ENCODE assay signal across 1 cellular context in genomic region chr1:244970661-244971523, GRCh38.
TF ChIP-seq lines count a peak whose summit lies in the region.

No MANE protein-coding gene starts in this region.

TF ChIP-seq in HepG2, 621 proteins besides CTCF, POLR2A, EP300 and RAD21 (continued from another document and continues in another):
- no peak; the same call in 1 of the 2 replicates for TF ChIP-seq ZNF646 (CRISPR knock-in tag; IDR thresholded peaks at IDR 0.05)
- TF ChIP-seq ZHX1 (CRISPR knock-in tag; IDR thresholded peaks at IDR 0.05; ENCODE audit: low read depth) = peak; percentile 98
- TF ChIP-seq NFIB (CRISPR knock-in tag; IDR thresholded peaks at IDR 0.05; ENCODE audit: borderline replicate concordance) = no peak
- no peak for TF ChIP-seq ZFP36 (IDR thresholded peaks at IDR 0.05; ENCODE audit: borderline replicate concordance, low read depth, low read length, partially characterized antibody)
- TF ChIP-seq IRF9 (CRISPR knock-in tag; IDR thresholded peaks at IDR 0.05; ENCODE audit: borderline replicate concordance) = no peak
- TF ChIP-seq ZIK1 (CRISPR knock-in tag; IDR thresholded peaks at IDR 0.05; ENCODE audit: borderline replicate concordance, low read depth) = no peak
- peak; percentile 70 for TF ChIP-seq SALL1 (CRISPR knock-in tag; IDR thresholded peaks at IDR 0.05)
- TF ChIP-seq ZNF292 (CRISPR knock-in tag; IDR thresholded peaks at IDR 0.05; ENCODE audit: borderline replicate concordance, low read depth) = no peak
- TF ChIP-seq SIN3A (IDR thresholded peaks at IDR 0.05; ENCODE audit: borderline replicate concordance, low read depth, low read length) = no peak
- no peak for TF ChIP-seq ZNF777 (CRISPR knock-in tag; IDR thresholded peaks at IDR 0.05)
- peak; percentile 78 for TF ChIP-seq ZNF501 (CRISPR knock-in tag; IDR thresholded peaks at IDR 0.05)
- TF ChIP-seq ZNF512 (CRISPR knock-in tag; IDR thresholded peaks at IDR 0.05) = no peak
- no peak for TF ChIP-seq LCORL (IDR thresholded peaks at IDR 0.05)
- TF ChIP-seq LCORL (CRISPR knock-in tag; IDR thresholded peaks at IDR 0.05) = peak; percentile 55; the same call in 1 of the 2 replicates
- TF ChIP-seq ZNF354B (CRISPR knock-in tag; IDR thresholded peaks at IDR 0.05) = no peak
- no peak for TF ChIP-seq ZFYVE20 (CRISPR knock-in tag; IDR thresholded peaks at IDR 0.05; ENCODE audit: borderline replicate concordance, low read depth)
- no peak for TF ChIP-seq NFATC3 (CRISPR knock-in tag; IDR thresholded peaks at IDR 0.05)
- TF ChIP-seq ZSCAN29 (CRISPR knock-in tag; conservative IDR thresholded peaks at IDR 0.05) = 0 out of 2 replicates have a peak, but pooled peaks have one; percentile 13
- no peak for TF ChIP-seq PRDM4 (CRISPR knock-in tag; IDR thresholded peaks at IDR 0.05; ENCODE audit: borderline replicate concordance)
- TF ChIP-seq TGIF2 (CRISPR knock-in tag; IDR thresholded peaks at IDR 0.05) = no peak; the same call in 1 of the 2 replicates
- peak; percentile 36; the same call in 1 of the 2 replicates for TF ChIP-seq GTF2F1 (IDR thresholded peaks at IDR 0.05; ENCODE audit: low read length)
- 0 out of 2 replicates have a peak, but pooled peaks have one; percentile 4 for TF ChIP-seq BHLHE40 (IDR thresholded peaks at IDR 0.05; ENCODE audit: low read length)
- no peak for TF ChIP-seq HOXD1 (CRISPR knock-in tag; IDR thresholded peaks at IDR 0.05)
- no peak for TF ChIP-seq ZNF180 (CRISPR knock-in tag; IDR thresholded peaks at IDR 0.05; ENCODE audit: borderline replicate concordance, low read depth)
- TF ChIP-seq DMAP1 (CRISPR knock-in tag; IDR thresholded peaks at IDR 0.05) = peak; percentile 87; the same call in 1 of the 2 replicates
- no peak for TF ChIP-seq TRIM22 (IDR thresholded peaks at IDR 0.05)
- TF ChIP-seq ZFP1 (CRISPR knock-in tag; IDR thresholded peaks at IDR 0.05) = no peak; the same call in 1 of the 2 replicates
- no peak for TF ChIP-seq CEBPB (IDR thresholded peaks at IDR 0.05; ENCODE audit: borderline replicate concordance, low read depth, low read length)
- TF ChIP-seq HDAC6 (IDR thresholded peaks at IDR 0.05; ENCODE audit: low read depth, low read length) = no peak
- TF ChIP-seq NCOR1 (IDR thresholded peaks at IDR 0.05; ENCODE audit: borderline replicate concordance, low read length) = 0 out of 2 replicates have a peak, but pooled peaks have one; percentile 42
- no peak; the same call in 1 of the 2 replicates for TF ChIP-seq CCDC6 (CRISPR knock-in tag; IDR thresholded peaks at IDR 0.05)
- no peak for TF ChIP-seq ZBTB46 (CRISPR knock-in tag; IDR thresholded peaks at IDR 0.05; ENCODE audit: borderline replicate concordance)
- TF ChIP-seq MYC (CRISPR knock-in tag; IDR thresholded peaks at IDR 0.05; ENCODE audit: borderline replicate concordance) = no peak; the same call in 1 of the 2 replicates
- TF ChIP-seq TIGD3 (CRISPR knock-in tag; IDR thresholded peaks at IDR 0.05; ENCODE audit: borderline replicate concordance) = peak; percentile 0; the same call in 1 of the 2 replicates
- TF ChIP-seq DPF2 (CRISPR knock-in tag; IDR thresholded peaks at IDR 0.05; ENCODE audit: borderline replicate concordance, low read depth) = no peak
- no peak for TF ChIP-seq TOE1 (CRISPR knock-in tag; IDR thresholded peaks at IDR 0.05)
- no peak for TF ChIP-seq ZNF557 (CRISPR knock-in tag; IDR thresholded peaks at IDR 0.05)
- TF ChIP-seq JUNB (CRISPR knock-in tag; IDR thresholded peaks at IDR 0.05; ENCODE audit: borderline replicate concordance) = no peak
- no peak for TF ChIP-seq ADNP (CRISPR knock-in tag; IDR thresholded peaks at IDR 0.05)
- TF ChIP-seq BRF2 (CRISPR knock-in tag; IDR thresholded peaks at IDR 0.05) = no peak
- no peak; the same call in 1 of the 2 replicates for TF ChIP-seq ZNF546 (CRISPR knock-in tag; conservative IDR thresholded peaks at IDR 0.05)
- TF ChIP-seq SMC3 (IDR thresholded peaks at IDR 0.05; ENCODE audit: low read length) = no peak
- 0 out of 2 replicates have a peak, but pooled peaks have one; percentile 31 for TF ChIP-seq ZNF343 (CRISPR knock-in tag; IDR thresholded peaks at IDR 0.05)
